In the genomic region with DNA sequence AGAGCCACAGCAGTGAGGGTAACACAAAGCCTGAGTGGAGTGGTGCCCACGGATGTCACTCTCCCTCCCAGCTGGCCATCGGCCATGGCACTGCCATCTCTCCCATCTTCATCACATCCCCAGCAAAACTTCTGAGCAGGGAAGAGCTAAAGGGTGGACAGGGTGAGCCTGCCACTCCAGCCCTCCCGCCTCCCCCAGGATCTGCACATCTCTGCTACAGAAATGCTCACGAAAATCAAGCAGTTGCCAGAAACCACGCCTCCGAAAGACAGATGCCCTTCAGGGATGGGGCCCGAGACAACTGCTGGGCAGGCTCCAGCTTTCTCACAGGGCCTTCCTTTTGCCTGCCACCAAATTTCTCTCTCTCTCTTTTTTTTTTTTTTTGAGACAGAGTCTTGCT, we compare ENCODE assay signal across 30 cellular contexts. TPM values are rescaled to one million over a fixed set of nuclear protein-coding genes. Genes with fewer than 3 reads are reported as not detected.
"Had no signal": no experiment of that assay in that cellular context is flagged by ENCODE, and none has a peak within 500 bp of the region (broad histone marks: within the 10 kb centered on the region; RNA-seq: fewer than 3 reads in every experiment).

No MANE protein-coding gene starts in this region.

- H2AFZ ChIP-seq: hepatocyte had no signal

- H3K27ac ChIP-seq: body of pancreas, gastrocnemius medialis, hepatocyte, pancreas, prostate gland, suprapubic skin, tibial nerve, WERI-Rb-1 had no signal

- ATAC-seq: activated CD4-positive, CD25-positive, alpha-beta regulatory T cell treated with anti-CD3 and anti-CD28 coated beads, Interleukin-2, amount 50 U/mL, for 24 hours; activated T-cell treated with anti-CD3 and anti-CD28 coated beads, Interleukin-2, amount 50 U/mL, for 4 hours; activated T-helper 17 cell treated with anti-CD3 and anti-CD28 coated beads, Interleukin-2, amount 50 U/mL, for 72 hours; body of pancreas; effector memory CD8-positive, alpha-beta T cell; gastrocnemius medialis; naive thymus-derived CD4-positive, alpha-beta T cell; pancreas; stimulated activated naive B cell treated with anti-CD40 and anti-IgM and Interleukin-4, amounts not matched to agents 10 μg/mL and 1 μg/mL and 100 μg/mL, for 72 hours; T-helper 17 cell had no signal

- H3K36me3 ChIP-seq: gastrocnemius medialis, pancreas, prostate gland, suprapubic skin, tibial nerve, WERI-Rb-1 had no signal

- H3K9me3 Mint-ChIP-seq: activated CD4-positive, alpha-beta memory T cell treated with anti-CD3 and anti-CD28 coated beads, Interleukin-2, amount 10 ng/mL, durations not matched to agents 7 days and 5 days; activated CD4-positive, alpha-beta T cell treated with anti-CD3 and anti-CD28 coated beads, Interleukin-2, amount 10 ng/mL, durations not matched to agents 24 days and 14 days; activated naive CD4-positive, alpha-beta T cell treated with anti-CD3 and anti-CD28 coated beads, Interleukin-2, amount 50 U/mL, for 24 hours; activated T-cell treated with anti-CD3 and anti-CD28 coated beads, Interleukin-2, amount 50 U/mL, for 4 hours; activated T-helper 17 cell treated with anti-CD3 and anti-CD28 coated beads, Interleukin-2, amount 50 U/mL, for 72 hours; effector memory CD8-positive, alpha-beta T cell; mesothelial cell of epicardium; naive thymus-derived CD4-positive, alpha-beta T cell; stimulated activated naive B cell treated with anti-CD40 and anti-IgM and Interleukin-4, amounts not matched to agents 10 μg/mL and 1 μg/mL and 100 μg/mL, for 72 hours had no signal

- H3K36me3 Mint-ChIP-seq: activated naive CD4-positive, alpha-beta T cell treated with anti-CD3 and anti-CD28 coated beads, Interleukin-2, amount 50 U/mL, for 24 hours; mesothelial cell of epicardium; naive thymus-derived CD4-positive, alpha-beta T cell had no signal

- H3K9me3 ChIP-seq: body of pancreas, gastrocnemius medialis, pancreas, prostate gland, suprapubic skin had no signal

- H3K4me2 ChIP-seq: hepatocyte had no signal

- H3K79me2 ChIP-seq: hepatocyte had no signal

- DNase-seq: activated CD4-positive, alpha-beta memory T cell treated with anti-CD3 and anti-CD28 coated beads, Interleukin-2, amount 10 ng/mL, durations not matched to agents 7 days and 5 days; activated CD4-positive, alpha-beta T cell treated with anti-CD3 and anti-CD28 coated beads, Interleukin-2, amount 10 ng/mL, durations not matched to agents 24 days and 14 days; activated CD8-positive, alpha-beta memory T cell treated with anti-CD3 and anti-CD28 coated beads, Interleukin-2, amount 50 U/mL, for 48 hours; activated T-cell treated with anti-CD3 and anti-CD28 coated beads, Interleukin-2, amount 50 U/mL, for 4 hours; body of pancreas; cortex of kidney; effector memory CD8-positive, alpha-beta T cell; erythroblast; gastrocnemius medialis; islet precursor cell; naive thymus-derived CD4-positive, alpha-beta T cell; nucleus accumbens; pancreas; retina; stimulated activated CD4-positive, alpha-beta T cell treated with anti-CD3 and anti-CD28 coated beads, Interleukin-15, amount 100 ng/mL, for 24 hours; stimulated activated CD4-positive, alpha-beta T cell treated with anti-CD3 and anti-CD28 coated beads, Interleukin-2, amount 100 ng/mL, for 24 hours; stimulated activated naive B cell treated with anti-CD40 and anti-IgM and Interleukin-4, amounts not matched to agents 10 μg/mL and 1 μg/mL and 100 μg/mL, for 72 hours; T-helper 17 cell; T1000; WERI-Rb-1 had no signal

- H3K27ac Mint-ChIP-seq: activated CD4-positive, alpha-beta memory T cell treated with anti-CD3 and anti-CD28 coated beads, Interleukin-2, amount 10 ng/mL, durations not matched to agents 7 days and 5 days; activated CD4-positive, alpha-beta T cell treated with anti-CD3 and anti-CD28 coated beads, Interleukin-2, amount 10 ng/mL, durations not matched to agents 24 days and 14 days; activated naive CD4-positive, alpha-beta T cell treated with anti-CD3 and anti-CD28 coated beads, Interleukin-2, amount 50 U/mL, for 24 hours; activated T-helper 17 cell treated with anti-CD3 and anti-CD28 coated beads, Interleukin-2, amount 50 U/mL, for 72 hours; effector memory CD8-positive, alpha-beta T cell; mesothelial cell of epicardium; naive thymus-derived CD4-positive, alpha-beta T cell; stimulated activated naive B cell treated with anti-CD40 and anti-IgM and Interleukin-4, amounts not matched to agents 10 μg/mL and 1 μg/mL and 100 μg/mL, for 72 hours; T-helper 17 cell had no signal

- H3K4me3 ChIP-seq: body of pancreas, gastrocnemius medialis, hepatocyte, pancreas, prostate gland, suprapubic skin, tibial nerve had no signal

- FAIRE-seq: pancreas had no signal

RNA-seq across cellular contexts. Expression of gene GRIN2C, which starts 3.6 kb away (rescaled TPM):
- total RNA-seq: body of pancreas, hepatocyte, T-helper 17 cell had no signal
- polyA plus RNA-seq: naive thymus-derived CD4-positive, alpha-beta T cell had no signal

RNA-seq across cellular contexts. Expression of gene FADS6, which starts 37.3 kb away (rescaled TPM):
- total RNA-seq: activated CD4-positive, alpha-beta memory T cell treated with anti-CD3 and anti-CD28 coated beads, Interleukin-2, amount 10 ng/mL, durations not matched to agents 7 days and 5 days; activated CD4-positive, alpha-beta T cell treated with anti-CD3 and anti-CD28 coated beads, Interleukin-2, amount 10 ng/mL, durations not matched to agents 24 days and 14 days; activated T-cell treated with anti-CD3 and anti-CD28 coated beads, Interleukin-2, amount 50 U/mL, for 4 hours; activated T-helper 17 cell treated with anti-CD3 and anti-CD28 coated beads, Interleukin-2, amount 50 U/mL, for 72 hours; body of pancreas; chondrocyte; gastrocnemius medialis; naive thymus-derived CD4-positive, alpha-beta T cell; prostate gland; T-helper 17 cell; tibial nerve had no signal
- polyA plus RNA-seq: neural cell had no signal
